ENCODE assay signal across 25 cellular contexts in the genomic region with DNA sequence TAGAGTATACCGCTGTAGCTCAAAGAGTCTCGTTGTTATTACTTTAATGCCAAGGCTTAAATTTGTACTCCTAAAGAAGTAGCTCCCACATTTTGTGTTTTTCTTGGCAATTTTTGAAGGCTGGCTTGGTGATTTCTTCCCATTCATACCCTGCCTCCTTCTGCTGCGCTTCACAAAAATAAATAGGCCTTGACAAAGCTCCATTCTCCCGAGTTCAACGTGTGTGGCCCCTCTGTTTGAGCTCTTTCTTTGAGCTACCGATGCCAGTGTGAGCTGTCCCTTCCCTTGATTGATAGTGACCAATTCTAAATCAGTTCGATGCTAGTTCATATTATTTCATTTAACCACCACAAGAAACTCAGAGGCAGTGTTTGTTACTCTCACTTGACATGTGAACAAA.
"Had no signal": no experiment of that assay in that cellular context is flagged by ENCODE, and none has a peak within 500 bp of the region (broad histone marks: within the 10 kb centered on the region; RNA-seq: fewer than 3 reads in every experiment).

No MANE protein-coding gene starts in this region.

- DNase-seq: colonic mucosa; effector CD8-positive, alpha-beta T cell; foreskin keratinocyte; kidney; left lung; mesendoderm; naive thymus-derived CD8-positive, alpha-beta T cell; pancreas; stimulated activated CD4-positive, alpha-beta T cell treated with anti-CD3 and anti-CD28 coated beads, Interleukin-12 subunit alpha, Interleukin-12 subunit beta, amount 100 ng/mL, for 4 hours; stimulated activated CD4-positive, alpha-beta T cell treated with anti-CD3 and anti-CD28 coated beads, Interleukin-1b, Interleukin-23, amount 100 ng/mL, for 48 hours; stimulated activated CD4-positive, alpha-beta T cell treated with anti-CD3 and anti-CD28 coated beads, Interleukin-4, amount 100 ng/mL, for 1 hour; stimulated activated CD8-positive, alpha-beta memory T cell treated with anti-CD3 and anti-CD28 coated beads, Interleukin-4, amount 100 ng/mL, for 48 hours; stimulated activated naive CD4-positive, alpha-beta T cell; stomach; testis; tibial artery had no signal

- H3K4me3 Mint-ChIP-seq: central memory CD8-positive, alpha-beta T cell; dendritic cell treated with granulocyte-macrophage colony-stimulating factor and Interleukin-4, amounts not matched to agents 40 ng/mL and 50 ng/mL, for 4 days; naive thymus-derived CD8-positive, alpha-beta T cell; type B pancreatic cell had no signal

- ATAC-seq: foreskin keratinocyte; left lung; naive thymus-derived CD8-positive, alpha-beta T cell; pancreas; sciatic nerve had no signal

- H3K9me3 Mint-ChIP-seq: central memory CD8-positive, alpha-beta T cell; dendritic cell treated with granulocyte-macrophage colony-stimulating factor and Interleukin-4, amounts not matched to agents 40 ng/mL and 50 ng/mL, for 4 days; naive thymus-derived CD8-positive, alpha-beta T cell; type B pancreatic cell had no signal

- H3K4me2 ChIP-seq: smooth muscle cell had no signal

- H3K27me3 ChIP-seq: colonic mucosa, esophagus muscularis mucosa, foreskin keratinocyte, left lung, neutrophil, pancreas, right atrium auricular region, stomach, testis, tibial artery had no signal

- H3K27me3 Mint-ChIP-seq: central memory CD8-positive, alpha-beta T cell; dendritic cell treated with granulocyte-macrophage colony-stimulating factor and Interleukin-4, amounts not matched to agents 40 ng/mL and 50 ng/mL, for 4 days; naive thymus-derived CD8-positive, alpha-beta T cell; progenitor cell of endocrine pancreas; type B pancreatic cell had no signal

- H3K36me3 ChIP-seq: colonic mucosa, esophagus muscularis mucosa, left lung, pancreas, right atrium auricular region, tibial artery had no signal

- H3K4me3 ChIP-seq: colonic mucosa, esophagus muscularis mucosa, left lung, pancreas, right atrium auricular region, smooth muscle cell, stomach, testis, tibial artery had no signal

- H3K27ac ChIP-seq: colonic mucosa, esophagus muscularis mucosa, foreskin keratinocyte, left lung, neutrophil, pancreas, right atrium auricular region, stomach, testis, tibial artery had no signal

- H3K4me1 ChIP-seq: colonic mucosa, esophagus muscularis mucosa, foreskin keratinocyte, left lung, pancreas, right atrium auricular region, stomach, testis, tibial artery had no signal

- H3K27ac Mint-ChIP-seq: dendritic cell treated with granulocyte-macrophage colony-stimulating factor and Interleukin-4, amounts not matched to agents 40 ng/mL and 50 ng/mL, for 4 days; naive thymus-derived CD8-positive, alpha-beta T cell; progenitor cell of endocrine pancreas; type B pancreatic cell had no signal

- H3K9me3 ChIP-seq: colonic mucosa, esophagus muscularis mucosa, left lung, neutrophil, pancreas, right atrium auricular region, stomach, testis, tibial artery had no signal
